Comparison of ENCODE assay signal across 1 cellular context in the genomic region with DNA sequence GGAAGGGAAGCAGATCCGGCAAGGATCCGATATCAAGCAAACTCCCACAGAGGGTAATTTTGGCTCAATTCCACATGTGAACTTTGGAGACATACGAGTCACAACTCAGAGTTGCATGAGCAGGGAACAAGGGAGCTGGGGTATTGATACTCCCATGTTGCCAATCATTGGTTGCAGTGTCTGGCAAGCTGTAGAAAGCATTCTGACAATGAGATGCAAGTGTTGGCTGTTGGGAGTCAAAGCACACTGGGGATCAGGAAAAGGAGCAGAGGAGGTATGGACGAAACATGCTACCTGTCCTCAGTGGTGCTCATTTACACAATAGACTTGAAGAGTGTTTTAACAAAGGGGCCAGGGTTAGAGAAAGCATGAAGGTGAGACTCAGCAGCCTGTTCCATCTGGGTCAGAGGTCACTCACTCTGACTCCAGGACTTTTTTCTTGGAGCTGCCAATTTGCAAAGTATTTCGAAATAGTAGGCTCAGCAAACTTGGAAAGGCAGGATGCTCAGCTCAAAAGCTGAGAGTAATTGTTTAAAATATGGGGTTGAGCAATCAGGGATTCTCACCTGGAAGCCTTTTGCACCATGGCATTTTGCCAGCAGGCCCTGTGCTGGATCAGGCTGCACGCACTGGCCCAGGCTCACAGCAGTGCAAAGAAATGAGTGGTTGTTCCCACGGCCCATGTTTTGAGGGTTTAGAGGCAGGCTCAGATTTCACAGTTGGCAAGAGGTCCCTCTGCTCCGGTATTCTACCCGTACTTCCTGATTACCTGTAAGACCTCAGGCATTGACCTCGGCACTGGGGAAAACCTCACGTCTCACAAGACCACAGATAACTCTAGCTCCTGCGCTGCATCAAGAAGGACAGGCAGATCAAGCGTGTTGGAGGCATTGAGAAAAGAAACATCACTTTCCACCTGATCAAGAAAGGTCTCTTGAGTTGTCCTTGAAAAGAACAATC.
TF ChIP-seq lines count a peak whose summit lies in the region.

No MANE protein-coding gene starts in this region.

TF ChIP-seq in HepG2, 621 proteins besides CTCF, POLR2A, EP300 and RAD21 (continued from another document and continues in another):
- TF ChIP-seq MAZ (IDR thresholded peaks at IDR 0.05; ENCODE audit: borderline replicate concordance, low read depth, low read length): no peak
- peak; percentile 71 for TF ChIP-seq MAZ (CRISPR knock-in tag; IDR thresholded peaks at IDR 0.05; ENCODE audit: low read depth)
- TF ChIP-seq SNRNP70 (IDR thresholded peaks at IDR 0.05; ENCODE audit: low read depth, low read length): no peak
- peak; percentile 71; the same call in 1 of the 2 replicates for TF ChIP-seq ESRRA (CRISPR knock-in tag; IDR thresholded peaks at IDR 0.05; ENCODE audit: low read depth)
- peak; percentile 94 for TF ChIP-seq ZNF772 (CRISPR knock-in tag; IDR thresholded peaks at IDR 0.05)
- no peak for TF ChIP-seq PCBP1 (IDR thresholded peaks at IDR 0.05; ENCODE audit: borderline replicate concordance, low read depth, low read length)
- 0 out of 2 replicates have a peak, but pooled peaks have one; percentile 36 for TF ChIP-seq WIZ (CRISPR knock-in tag; IDR thresholded peaks at IDR 0.05)
- TF ChIP-seq ZFP90 (CRISPR knock-in tag; IDR thresholded peaks at IDR 0.05; ENCODE audit: borderline replicate concordance): peak; percentile 87
- TF ChIP-seq ZNF256 (CRISPR knock-in tag; conservative IDR thresholded peaks at IDR 0.05): peak; percentile 55
- peak; percentile 94 for TF ChIP-seq MEIS1 (CRISPR knock-in tag; IDR thresholded peaks at IDR 0.05; ENCODE audit: borderline replicate concordance)
- no peak for TF ChIP-seq KLF6 (CRISPR knock-in tag; IDR thresholded peaks at IDR 0.05)
- TF ChIP-seq BHLHE40 (IDR thresholded peaks at IDR 0.05; ENCODE audit: low read length): peak; percentile 29; the same call in 1 of the 2 replicates
- no peak for TF ChIP-seq ATF6 (CRISPR knock-in tag; conservative IDR thresholded peaks at IDR 0.05)
- peak; percentile 46; the same call in 1 of the 2 replicates for TF ChIP-seq ZNF598 (CRISPR knock-in tag; IDR thresholded peaks at IDR 0.05; ENCODE audit: borderline replicate concordance)
- 0 out of 2 replicates have a peak, but pooled peaks have one; percentile 42 for TF ChIP-seq ZNF160 (CRISPR knock-in tag; IDR thresholded peaks at IDR 0.05)
- TF ChIP-seq AGO2 (optimal IDR thresholded peaks at IDR 0.05; ENCODE audit: low read depth, low read length): no peak
- TF ChIP-seq, protein P1, sequence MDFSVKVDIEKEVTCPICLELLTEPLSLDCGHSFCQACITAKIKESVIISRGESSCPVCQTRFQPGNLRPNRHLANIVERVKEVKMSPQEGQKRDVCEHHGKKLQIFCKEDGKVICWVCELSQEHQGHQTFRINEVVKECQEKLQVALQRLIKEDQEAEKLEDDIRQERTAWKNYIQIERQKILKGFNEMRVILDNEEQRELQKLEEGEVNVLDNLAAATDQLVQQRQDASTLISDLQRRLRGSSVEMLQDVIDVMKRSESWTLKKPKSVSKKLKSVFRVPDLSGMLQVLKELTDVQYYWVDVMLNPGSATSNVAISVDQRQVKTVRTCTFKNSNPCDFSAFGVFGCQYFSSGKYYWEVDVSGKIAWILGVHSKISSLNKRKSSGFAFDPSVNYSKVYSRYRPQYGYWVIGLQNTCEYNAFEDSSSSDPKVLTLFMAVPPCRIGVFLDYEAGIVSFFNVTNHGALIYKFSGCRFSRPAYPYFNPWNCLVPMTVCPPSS (IDR thresholded peaks at IDR 0.05): no peak
- TF ChIP-seq RFX5 (IDR thresholded peaks at IDR 0.05; ENCODE audit: low read depth, low read length): no peak
- TF ChIP-seq, protein P2, sequence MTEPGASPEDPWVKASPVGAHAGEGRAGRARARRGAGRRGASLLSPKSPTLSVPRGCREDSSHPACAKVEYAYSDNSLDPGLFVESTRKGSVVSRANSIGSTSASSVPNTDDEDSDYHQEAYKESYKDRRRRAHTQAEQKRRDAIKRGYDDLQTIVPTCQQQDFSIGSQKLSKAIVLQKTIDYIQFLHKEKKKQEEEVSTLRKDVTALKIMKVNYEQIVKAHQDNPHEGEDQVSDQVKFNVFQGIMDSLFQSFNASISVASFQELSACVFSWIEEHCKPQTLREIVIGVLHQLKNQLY (CRISPR knock-in tag; IDR thresholded peaks at IDR 0.05): peak; percentile 82
- TF ChIP-seq ZNF572 (CRISPR knock-in tag; IDR thresholded peaks at IDR 0.05): no peak
- no peak for TF ChIP-seq CENPX (CRISPR knock-in tag; IDR thresholded peaks at IDR 0.05)
- peak; percentile 87; the same call in 1 of the 2 replicates for TF ChIP-seq ZNF557 (CRISPR knock-in tag; IDR thresholded peaks at IDR 0.05)
- TF ChIP-seq, protein P3, sequence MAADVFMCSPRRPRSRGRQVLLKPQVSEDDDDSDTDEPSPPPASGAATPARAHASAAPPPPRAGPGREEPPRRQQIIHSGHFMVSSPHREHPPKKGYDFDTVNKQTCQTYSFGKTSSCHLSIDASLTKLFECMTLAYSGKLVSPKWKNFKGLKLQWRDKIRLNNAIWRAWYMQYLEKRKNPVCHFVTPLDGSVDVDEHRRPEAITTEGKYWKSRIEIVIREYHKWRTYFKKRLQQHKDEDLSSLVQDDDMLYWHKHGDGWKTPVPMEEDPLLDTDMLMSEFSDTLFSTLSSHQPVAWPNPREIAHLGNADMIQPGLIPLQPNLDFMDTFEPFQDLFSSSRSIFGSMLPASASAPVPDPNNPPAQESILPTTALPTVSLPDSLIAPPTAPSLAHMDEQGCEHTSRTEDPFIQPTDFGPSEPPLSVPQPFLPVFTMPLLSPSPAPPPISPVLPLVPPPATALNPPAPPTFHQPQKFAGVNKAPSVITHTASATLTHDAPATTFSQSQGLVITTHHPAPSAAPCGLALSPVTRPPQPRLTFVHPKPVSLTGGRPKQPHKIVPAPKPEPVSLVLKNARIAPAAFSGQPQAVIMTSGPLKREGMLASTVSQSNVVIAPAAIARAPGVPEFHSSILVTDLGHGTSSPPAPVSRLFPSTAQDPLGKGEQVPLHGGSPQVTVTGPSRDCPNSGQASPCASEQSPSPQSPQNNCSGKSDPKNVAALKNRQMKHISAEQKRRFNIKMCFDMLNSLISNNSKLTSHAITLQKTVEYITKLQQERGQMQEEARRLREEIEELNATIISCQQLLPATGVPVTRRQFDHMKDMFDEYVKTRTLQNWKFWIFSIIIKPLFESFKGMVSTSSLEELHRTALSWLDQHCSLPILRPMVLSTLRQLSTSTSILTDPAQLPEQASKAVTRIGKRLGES (CRISPR knock-in tag; IDR thresholded peaks at IDR 0.05; ENCODE audit: borderline replicate concordance): peak; percentile 90
- no peak for TF ChIP-seq RAD51 (IDR thresholded peaks at IDR 0.05; ENCODE audit: borderline replicate concordance)
- peak; percentile 76 for TF ChIP-seq ERF (CRISPR knock-in tag; IDR thresholded peaks at IDR 0.05)
- no peak; the same call in 1 of the 2 replicates for TF ChIP-seq KMT2A (CRISPR knock-in tag; IDR thresholded peaks at IDR 0.05)
- peak; percentile 88; the same call in 1 of the 2 replicates for TF ChIP-seq RXRA (CRISPR knock-in tag; IDR thresholded peaks at IDR 0.05)
- TF ChIP-seq NR3C1 (CRISPR knock-in tag; IDR thresholded peaks at IDR 0.05): no peak
- TF ChIP-seq ZBTB3 (CRISPR knock-in tag; IDR thresholded peaks at IDR 0.05; ENCODE audit: borderline replicate concordance, low read depth): 0 out of 2 replicates have a peak, but pooled peaks have one; percentile 91
- peak; percentile 97 for TF ChIP-seq ZNF264 (CRISPR knock-in tag; IDR thresholded peaks at IDR 0.05)
- TF ChIP-seq, protein P4, sequence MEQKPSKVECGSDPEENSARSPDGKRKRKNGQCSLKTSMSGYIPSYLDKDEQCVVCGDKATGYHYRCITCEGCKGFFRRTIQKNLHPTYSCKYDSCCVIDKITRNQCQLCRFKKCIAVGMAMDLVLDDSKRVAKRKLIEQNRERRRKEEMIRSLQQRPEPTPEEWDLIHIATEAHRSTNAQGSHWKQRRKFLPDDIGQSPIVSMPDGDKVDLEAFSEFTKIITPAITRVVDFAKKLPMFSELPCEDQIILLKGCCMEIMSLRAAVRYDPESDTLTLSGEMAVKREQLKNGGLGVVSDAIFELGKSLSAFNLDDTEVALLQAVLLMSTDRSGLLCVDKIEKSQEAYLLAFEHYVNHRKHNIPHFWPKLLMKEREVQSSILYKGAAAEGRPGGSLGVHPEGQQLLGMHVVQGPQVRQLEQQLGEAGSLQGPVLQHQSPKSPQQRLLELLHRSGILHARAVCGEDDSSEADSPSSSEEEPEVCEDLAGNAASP (CRISPR knock-in tag; IDR thresholded peaks at IDR 0.05; ENCODE audit: borderline replicate concordance): peak; percentile 86
- no peak for TF ChIP-seq ZNF225 (CRISPR knock-in tag; IDR thresholded peaks at IDR 0.05)
- TF ChIP-seq ZNF333 (CRISPR knock-in tag; IDR thresholded peaks at IDR 0.05; ENCODE audit: borderline replicate concordance): no peak; the same call in 1 of the 2 replicates
- TF ChIP-seq NFATC3 (CRISPR knock-in tag; IDR thresholded peaks at IDR 0.05): no peak
- TF ChIP-seq ATF1 (CRISPR knock-in tag; IDR thresholded peaks at IDR 0.05): peak; percentile 63
- peak; percentile 89; the same call in 1 of the 2 replicates for TF ChIP-seq ZNF232 (CRISPR knock-in tag; IDR thresholded peaks at IDR 0.05; ENCODE audit: borderline replicate concordance)
- no peak for TF ChIP-seq RFX1 (IDR thresholded peaks at IDR 0.05)
- peak; percentile 75; the same call in 1 of the 2 replicates for TF ChIP-seq ZNF891 (CRISPR knock-in tag; IDR thresholded peaks at IDR 0.05)
- TF ChIP-seq, protein P5, sequence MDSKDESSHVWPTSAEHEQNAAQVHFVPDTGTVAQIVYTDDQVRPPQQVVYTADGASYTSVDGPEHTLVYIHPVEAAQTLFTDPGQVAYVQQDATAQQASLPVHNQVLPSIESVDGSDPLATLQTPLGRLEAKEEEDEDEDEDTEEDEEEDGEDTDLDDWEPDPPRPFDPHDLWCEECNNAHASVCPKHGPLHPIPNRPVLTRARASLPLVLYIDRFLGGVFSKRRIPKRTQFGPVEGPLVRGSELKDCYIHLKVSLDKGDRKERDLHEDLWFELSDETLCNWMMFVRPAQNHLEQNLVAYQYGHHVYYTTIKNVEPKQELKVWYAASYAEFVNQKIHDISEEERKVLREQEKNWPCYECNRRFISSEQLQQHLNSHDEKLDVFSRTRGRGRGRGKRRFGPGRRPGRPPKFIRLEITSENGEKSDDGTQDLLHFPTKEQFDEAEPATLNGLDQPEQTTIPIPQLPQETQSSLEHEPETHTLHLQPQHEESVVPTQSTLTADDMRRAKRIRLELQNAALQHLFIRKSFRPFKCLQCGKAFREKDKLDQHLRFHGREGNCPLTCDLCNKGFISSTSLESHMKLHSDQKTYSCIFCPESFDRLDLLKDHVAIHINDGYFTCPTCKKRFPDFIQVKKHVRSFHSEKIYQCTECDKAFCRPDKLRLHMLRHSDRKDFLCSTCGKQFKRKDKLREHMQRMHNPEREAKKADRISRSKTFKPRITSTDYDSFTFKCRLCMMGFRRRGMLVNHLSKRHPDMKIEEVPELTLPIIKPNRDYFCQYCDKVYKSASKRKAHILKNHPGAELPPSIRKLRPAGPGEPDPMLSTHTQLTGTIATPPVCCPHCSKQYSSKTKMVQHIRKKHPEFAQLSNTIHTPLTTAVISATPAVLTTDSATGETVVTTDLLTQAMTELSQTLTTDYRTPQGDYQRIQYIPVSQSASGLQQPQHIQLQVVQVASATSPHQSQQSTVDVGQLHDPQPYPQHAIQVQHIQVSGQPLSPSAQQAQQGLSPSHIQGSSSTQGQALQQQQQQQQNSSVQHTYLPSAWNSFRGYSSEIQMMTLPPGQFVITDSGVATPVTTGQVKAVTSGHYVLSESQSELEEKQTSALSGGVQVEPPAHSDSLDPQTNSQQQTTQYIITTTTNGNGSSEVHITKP (CRISPR knock-in tag; IDR thresholded peaks at IDR 0.05; ENCODE audit: low read depth): peak; percentile 57; the same call in 1 of the 2 replicates
- no peak for TF ChIP-seq ZNF431 (CRISPR knock-in tag; IDR thresholded peaks at IDR 0.05; ENCODE audit: borderline replicate concordance, low read depth)
- TF ChIP-seq PRPF4 (IDR thresholded peaks at IDR 0.05; ENCODE audit: low read depth, low read length, poor library complexity, severe bottlenecking): no peak
- TF ChIP-seq POLR2G (IDR thresholded peaks at IDR 0.05; ENCODE audit: low read depth, low read length): peak; percentile 73; the same call in 1 of the 2 replicates
- TF ChIP-seq ZNF615 (CRISPR knock-in tag; IDR thresholded peaks at IDR 0.05; ENCODE audit: borderline replicate concordance): peak; percentile 39; the same call in 1 of the 2 replicates
- TF ChIP-seq, protein P6, sequence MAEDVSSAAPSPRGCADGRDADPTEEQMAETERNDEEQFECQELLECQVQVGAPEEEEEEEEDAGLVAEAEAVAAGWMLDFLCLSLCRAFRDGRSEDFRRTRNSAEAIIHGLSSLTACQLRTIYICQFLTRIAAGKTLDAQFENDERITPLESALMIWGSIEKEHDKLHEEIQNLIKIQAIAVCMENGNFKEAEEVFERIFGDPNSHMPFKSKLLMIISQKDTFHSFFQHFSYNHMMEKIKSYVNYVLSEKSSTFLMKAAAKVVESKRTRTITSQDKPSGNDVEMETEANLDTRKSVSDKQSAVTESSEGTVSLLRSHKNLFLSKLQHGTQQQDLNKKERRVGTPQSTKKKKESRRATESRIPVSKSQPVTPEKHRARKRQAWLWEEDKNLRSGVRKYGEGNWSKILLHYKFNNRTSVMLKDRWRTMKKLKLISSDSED (CRISPR knock-in tag; IDR thresholded peaks at IDR 0.05): no peak
- peak; percentile 93 for TF ChIP-seq ZNF614 (CRISPR knock-in tag; IDR thresholded peaks at IDR 0.05; ENCODE audit: borderline replicate concordance)
- TF ChIP-seq ZNF792 (CRISPR knock-in tag; IDR thresholded peaks at IDR 0.05): no peak
- no peak for TF ChIP-seq ZNF30 (CRISPR knock-in tag; IDR thresholded peaks at IDR 0.05)
- TF ChIP-seq SRSF4 (IDR thresholded peaks at IDR 0.05; ENCODE audit: low read depth, low read length, poor library complexity, severe bottlenecking): no peak
- no peak for TF ChIP-seq TGIF2 (CRISPR knock-in tag; IDR thresholded peaks at IDR 0.05)
- peak; percentile 77; the same call in 1 of the 2 replicates for TF ChIP-seq IRF2 (CRISPR knock-in tag; IDR thresholded peaks at IDR 0.05)
- no peak; the same call in 1 of the 2 replicates for TF ChIP-seq EHMT2 (IDR thresholded peaks at IDR 0.05; ENCODE audit: borderline replicate concordance, low read depth, low read length)
